ENCODE assay signal across 8 cellular contexts in the genomic region with DNA sequence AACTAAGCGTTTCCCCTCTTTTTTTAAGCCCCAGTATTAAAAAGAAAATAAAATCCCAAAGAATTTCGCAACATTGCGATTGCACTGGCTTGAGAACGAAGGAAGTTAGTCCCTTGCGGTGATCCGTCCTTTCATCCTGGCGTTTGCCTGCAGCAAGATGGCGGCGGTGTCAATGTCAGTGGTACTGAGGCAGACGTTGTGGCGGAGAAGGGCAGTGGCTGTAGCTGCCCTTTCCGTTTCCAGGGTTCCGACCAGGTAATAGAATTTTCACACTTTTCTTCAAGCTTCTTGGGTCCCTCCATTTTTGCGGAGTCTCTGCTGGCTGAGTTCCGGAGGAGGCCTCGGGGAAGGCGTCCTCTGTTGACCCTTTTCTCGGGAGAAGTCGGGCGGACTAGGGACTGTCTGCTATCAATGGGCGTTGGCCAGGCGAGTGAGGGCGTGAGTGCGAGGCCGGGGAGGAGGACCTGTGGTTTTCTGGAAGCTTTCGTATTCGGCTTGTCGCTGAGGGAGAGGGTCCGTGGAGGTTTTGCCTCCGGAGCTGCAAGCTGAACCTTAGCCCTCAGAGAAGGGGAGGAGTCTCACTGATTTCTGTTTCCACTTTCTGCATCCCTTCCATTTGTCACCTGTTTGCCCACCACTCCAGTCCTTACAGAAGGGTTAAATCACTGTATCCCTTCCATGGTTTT. TPM values are rescaled to one million over a fixed set of nuclear protein-coding genes. Genes with fewer than 3 reads are reported as not detected.
DNase-seq lines count a peak whose midpoint lies in the region; ATAC-seq, FAIRE-seq and TF ChIP-seq lines count a peak whose summit lies in the region.

A gene (plus strand): TSS at position 134 of the 686 bp plus-strand sequence. CDS start 24 bp downstream, at position 158.

- DNase-seq in A549 (ENCODE audit: low read depth in 1 of 2, low spot score in 1 of 2): peak; percentile 49 to 92
- peak; percentile 56 for DNase-seq in NCI-H2196 (lab: John Stamatoyannopoulos, UW; ENCODE audit: unreplicated experiment)
- peak; percentile 83 for DNase-seq in WTC11 (ENCODE audit: low spot score)
- peak; percentile 95 to 96 for DNase-seq in cardiac fibroblast (ENCODE audit: low read depth in 2 of 2)
- DNase-seq in inferior parietal cortex (ENCODE audit: extremely low spot score): peak; percentile 93
- peak; percentile 90 for DNase-seq in spleen

- H3K4me1 ChIP-seq in A549 (peaks cover 7% of the 10 kb centered on the region; the same call in 2 of the 3 replicates), spleen (peaks cover 17 to 52% (median 35%) of the 10 kb centered on the region in 6 donors)

- peaks cover 17% of the 10 kb centered on the region for H3K9me3 Mint-ChIP-seq in WTC11

- TF ChIP-seq RAD21 in A549 (conservative IDR thresholded peaks at IDR 0.05 in 1 of 2, IDR thresholded peaks at IDR 0.05 in 1 of 2): no peak

- CTCF ChIA-PET in A549 (lab: Yijun Ruan, JAX): interaction anchor here (1.0 kb wide), 1 partner anchor 23 kb away, joined by 3 read pairs; no protein-coding TSS in a partner anchor
- CTCF ChIA-PET in WTC11 (lab: Charles Lee): interaction anchor here (0.6 kb wide), 1 partner anchor 23 kb away, joined by 3 read pairs; no protein-coding TSS in a partner anchor

- TF ChIP-seq POLR2A in A549 (IDR thresholded peaks at IDR 0.05; ENCODE audit: low read length) (peak; percentile 85), spleen (IDR thresholded peaks at IDR 0.05) (no peak)

- WGBS in A549 (ENCODE audit: missing lambda C conversion rate): under 1% methylated on average over 30 of the region's 30 CpGs
- 0 to 2% (median 1%) methylated on average over 30 of the region's 30 CpGs for WGBS in spleen, 5 donors

- H3K27ac ChIP-seq in A549: peak within 1 kb of the TSS; percentile 80 to 90
- peak within 1 kb of the TSS; percentile 54 to 88 (median 85) for H3K27ac ChIP-seq in spleen

- H3K9me3 ChIP-seq in A549: peaks cover 7% of the 10 kb centered on the region
- peaks cover 0 to 8% (median 0%) of the 10 kb centered on the region in 8 donors for H3K9me3 ChIP-seq in spleen

- peak within 1 kb of the TSS; percentile 95 for H3K27ac Mint-ChIP-seq in WTC11

- no peaks in the 10 kb centered on the region; the same call in 1 of the 2 replicates for H3K27me3 Mint-ChIP-seq in WTC11 (ENCODE audit: low read depth)

- POLR2A ChIA-PET in A549 (lab: Yijun Ruan, JAX) (no interaction called here), WTC11 (lab: Charles Lee) (interaction anchor here (0.6 kb wide), 1 partner anchor 107 kb away, joined by 6 read pairs; no protein-coding TSS in a partner anchor)

- TF ChIP-seq EP300 in A549 (IDR thresholded peaks at IDR 0.05): no peak

- H3K4me3 ChIP-seq in A549 (peak within 1 kb of the TSS; percentile 63), cardiac fibroblast (replicated peaks in 1 of 2; ENCODE audit: low read depth in 2 of 2, low read length in 2 of 2) (peak within 1 kb of the TSS; percentile 89), spleen (peak within 1 kb of the TSS; percentile 66 to 95 (median 80))

- no peak for FAIRE-seq in A549 (lab: Jason Lieb, UNC)

- peak within 1 kb of the TSS; percentile 98 for H3K4me3 Mint-ChIP-seq in WTC11

- ATAC-seq in A549 (peak; percentile 95 to 98), GM18867 (IDR thresholded peaks at IDR 0.05; ENCODE audit: unreplicated experiment) (peak; percentile 95), HG03103 (IDR thresholded peaks at IDR 0.05; ENCODE audit: low read depth, unreplicated experiment) (peak; percentile 86), WTC11 (peak; percentile 92)

- intact Hi-C loops in spleen (cut with DNase I; ENCODE audit: low total_unique reads): no loop called here

- peaks cover 25% of the 10 kb centered on the region for H3K4me1 Mint-ChIP-seq in WTC11

- no peaks in the 10 kb centered on the region for H3K36me3 ChIP-seq in spleen

- H3K36me3 Mint-ChIP-seq in WTC11: peaks cover 20% of the 10 kb centered on the region

- TF ChIP-seq CTCF in A549 (IDR thresholded peaks at IDR 0.05) (no peak), WTC11 (IDR thresholded peaks at IDR 0.05) (no peak), cardiac fibroblast (IDR thresholded peaks at IDR 0.05; ENCODE audit: low read depth, low read length) (no peak), spleen (IDR thresholded peaks at IDR 0.05 in 8 of 11, conservative IDR thresholded peaks at IDR 0.05 in 3 of 11) (peak in 1 of 11 experiments; percentile 7)

- H3K4me2 ChIP-seq in A549: peak within 1 kb of the TSS; percentile 75

- H3K27me3 ChIP-seq in spleen (replicated peaks in 1 of 7): peaks cover 0 to 10% (median 0%) of the 10 kb centered on the region in 7 donors

TF ChIP-seq in A549, 52 proteins besides CTCF, POLR2A, EP300 and RAD21 (continues in another document):
- TF ChIP-seq NFE2L2 (conservative IDR thresholded peaks at IDR 0.05; ENCODE audit: low read length): no peak
- TF ChIP-seq, protein P1, sequence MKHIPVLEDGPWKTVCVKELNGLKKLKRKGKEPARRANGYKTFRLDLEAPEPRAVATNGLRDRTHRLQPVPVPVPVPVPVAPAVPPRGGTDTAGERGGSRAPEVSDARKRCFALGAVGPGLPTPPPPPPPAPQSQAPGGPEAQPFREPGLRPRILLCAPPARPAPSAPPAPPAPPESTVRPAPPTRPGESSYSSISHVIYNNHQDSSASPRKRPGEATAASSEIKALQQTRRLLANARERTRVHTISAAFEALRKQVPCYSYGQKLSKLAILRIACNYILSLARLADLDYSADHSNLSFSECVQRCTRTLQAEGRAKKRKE (CRISPR knock-in tag; IDR thresholded peaks at IDR 0.05; ENCODE audit: low read depth): no peak
- TF ChIP-seq, protein P2, sequence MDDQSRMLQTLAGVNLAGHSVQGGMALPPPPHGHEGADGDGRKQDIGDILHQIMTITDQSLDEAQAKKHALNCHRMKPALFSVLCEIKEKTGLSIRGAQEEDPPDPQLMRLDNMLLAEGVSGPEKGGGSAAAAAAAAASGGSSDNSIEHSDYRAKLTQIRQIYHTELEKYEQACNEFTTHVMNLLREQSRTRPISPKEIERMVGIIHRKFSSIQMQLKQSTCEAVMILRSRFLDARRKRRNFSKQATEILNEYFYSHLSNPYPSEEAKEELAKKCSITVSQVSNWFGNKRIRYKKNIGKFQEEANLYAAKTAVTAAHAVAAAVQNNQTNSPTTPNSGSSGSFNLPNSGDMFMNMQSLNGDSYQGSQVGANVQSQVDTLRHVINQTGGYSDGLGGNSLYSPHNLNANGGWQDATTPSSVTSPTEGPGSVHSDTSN (IDR thresholded peaks at IDR 0.05): no peak
- TF ChIP-seq KDM5A (IDR thresholded peaks at IDR 0.05): peak; percentile 88
- TF ChIP-seq FOXS1 (CRISPR knock-in tag; IDR thresholded peaks at IDR 0.05): peak; percentile 44; the same call in 1 of the 2 replicates
- no peak for TF ChIP-seq JUNB (IDR thresholded peaks at IDR 0.05)
- TF ChIP-seq POLR2AphosphoS2 (conservative IDR thresholded peaks at IDR 0.05; ENCODE audit: low read length): no peak
- no peak for TF ChIP-seq CBX2 (IDR thresholded peaks at IDR 0.05; ENCODE audit: borderline replicate concordance, low read depth)
- TF ChIP-seq FOSL2 (IDR thresholded peaks at IDR 0.05): no peak
- TF ChIP-seq FOSL2 (CRISPR knock-in tag; IDR thresholded peaks at IDR 0.05): no peak
- TF ChIP-seq, protein P3, sequence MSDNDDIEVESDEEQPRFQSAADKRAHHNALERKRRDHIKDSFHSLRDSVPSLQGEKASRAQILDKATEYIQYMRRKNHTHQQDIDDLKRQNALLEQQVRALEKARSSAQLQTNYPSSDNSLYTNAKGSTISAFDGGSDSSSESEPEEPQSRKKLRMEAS (IDR thresholded peaks at IDR 0.05): peak; percentile 56; the same call in 1 of the 2 replicates

TF ChIP-seq in WTC11, 78 proteins besides CTCF, POLR2A, EP300 and RAD21 (continues in another document):
- TF ChIP-seq GRHL2 (CRISPR knock-in tag; IDR thresholded peaks at IDR 0.05; ENCODE audit: insufficient replicate concordance, severe bottlenecking) (no peak), NR2C2 (CRISPR knock-in tag; IDR thresholded peaks at IDR 0.05) (no peak), MYBL2 (CRISPR knock-in tag; IDR thresholded peaks at IDR 0.05) (no peak), GABPB1 (CRISPR knock-in tag; IDR thresholded peaks at IDR 0.05) (peak; percentile 69), ZNF423 (CRISPR knock-in tag; IDR thresholded peaks at IDR 0.05) (no peak), ZNF396 (CRISPR knock-in tag; IDR thresholded peaks at IDR 0.05; ENCODE audit: borderline replicate concordance) (no peak), ZNF219 (CRISPR knock-in tag; IDR thresholded peaks at IDR 0.05; ENCODE audit: borderline replicate concordance) (no peak), TEAD1 (CRISPR knock-in tag; IDR thresholded peaks at IDR 0.05) (peak; percentile 76), ZNF416 (CRISPR knock-in tag; IDR thresholded peaks at IDR 0.05) (no peak)
- TF ChIP-seq, protein P4, sequence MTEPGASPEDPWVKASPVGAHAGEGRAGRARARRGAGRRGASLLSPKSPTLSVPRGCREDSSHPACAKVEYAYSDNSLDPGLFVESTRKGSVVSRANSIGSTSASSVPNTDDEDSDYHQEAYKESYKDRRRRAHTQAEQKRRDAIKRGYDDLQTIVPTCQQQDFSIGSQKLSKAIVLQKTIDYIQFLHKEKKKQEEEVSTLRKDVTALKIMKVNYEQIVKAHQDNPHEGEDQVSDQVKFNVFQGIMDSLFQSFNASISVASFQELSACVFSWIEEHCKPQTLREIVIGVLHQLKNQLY (CRISPR knock-in tag; IDR thresholded peaks at IDR 0.05): no peak
- TF ChIP-seq, protein P5, sequence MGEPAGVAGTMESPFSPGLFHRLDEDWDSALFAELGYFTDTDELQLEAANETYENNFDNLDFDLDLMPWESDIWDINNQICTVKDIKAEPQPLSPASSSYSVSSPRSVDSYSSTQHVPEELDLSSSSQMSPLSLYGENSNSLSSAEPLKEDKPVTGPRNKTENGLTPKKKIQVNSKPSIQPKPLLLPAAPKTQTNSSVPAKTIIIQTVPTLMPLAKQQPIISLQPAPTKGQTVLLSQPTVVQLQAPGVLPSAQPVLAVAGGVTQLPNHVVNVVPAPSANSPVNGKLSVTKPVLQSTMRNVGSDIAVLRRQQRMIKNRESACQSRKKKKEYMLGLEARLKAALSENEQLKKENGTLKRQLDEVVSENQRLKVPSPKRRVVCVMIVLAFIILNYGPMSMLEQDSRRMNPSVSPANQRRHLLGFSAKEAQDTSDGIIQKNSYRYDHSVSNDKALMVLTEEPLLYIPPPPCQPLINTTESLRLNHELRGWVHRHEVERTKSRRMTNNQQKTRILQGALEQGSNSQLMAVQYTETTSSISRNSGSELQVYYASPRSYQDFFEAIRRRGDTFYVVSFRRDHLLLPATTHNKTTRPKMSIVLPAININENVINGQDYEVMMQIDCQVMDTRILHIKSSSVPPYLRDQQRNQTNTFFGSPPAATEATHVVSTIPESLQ (CRISPR knock-in tag; IDR thresholded peaks at IDR 0.05): no peak

RNA-seq across cellular contexts. Expression of the gene that starts here (rescaled TPM):
- polyA plus RNA-seq in A549 (2011; rRNA removed) (211 and 260 TPM in 2 replicates), A549 (2017; fragmentation: RNase III; extraction: RNeasy Plus Mini Kit Qiagen cat#74134 plus additional on column Dnase treatment) (161 to 167 TPM (median 163 TPM) in 3 replicates), spleen (10 to 100 TPM; 44.3 to 59.4 (median 58.6) TPM)
- 68.5 and 89.7 TPM in 2 replicates for polyA plus RNA-seq in A549 (2012; cell fraction: cytosol; rRNA removed)
- 33.4 and 35.9 TPM in 2 replicates for polyA plus RNA-seq in A549 (2012; cell fraction: nucleus; rRNA removed)
- 40.3 and 52.9 TPM in 2 replicates for polyA minus RNA-seq in A549 (2011; rRNA and poly(A)+ RNA removed)
- total RNA-seq in WTC11 (2021) (68.5 to 87.4 TPM (median 85.1 TPM) in 3 replicates), spleen (10 to 100 TPM; 35.4 to 53.4 (median 46.9) TPM)

Comparison
In these comparisons a context has a peak if more than half of its experiments do, and no peak if none do; other contexts are left out.
1. Peak in every context shown above with its lines: DNase-seq, ATAC-seq, H3K4me3 ChIP-seq and H3K27ac ChIP-seq.